Comparison of ENCODE assay signal across 21 cellular contexts in genomic region chr2:224612581-224612980, GRCh38.
"Had no signal": no experiment of that assay in that cellular context is flagged by ENCODE, and none has a peak within 500 bp of the region (broad histone marks: within the 10 kb centered on the region; RNA-seq: fewer than 3 reads in every experiment).

No MANE protein-coding gene starts in this region.

- H3K27ac ChIP-seq: adrenal gland, ascending aorta, brain microvascular endothelial cell, lower lobe of right lung, thoracic aorta, vagina had no signal

- ATAC-seq: activated naive CD4-positive, alpha-beta T cell treated with anti-CD3 and anti-CD28 coated beads, Interleukin-2, amount 50 U/mL, for 72 hours; left lobe of liver; lower lobe of right lung; naive thymus-derived CD4-positive, alpha-beta T cell; sciatic nerve had no signal

- H3K36me3 ChIP-seq: adrenal gland, ascending aorta, brain microvascular endothelial cell, lower lobe of right lung, thoracic aorta, vagina had no signal

- H3K4me3 ChIP-seq: adrenal gland, ascending aorta, lower lobe of right lung, thoracic aorta, vagina had no signal

- H3K27me3 ChIP-seq: adrenal gland, ascending aorta, brain microvascular endothelial cell, vagina had no signal

- H3K4me1 ChIP-seq: adrenal gland, ascending aorta, lower lobe of right lung, vagina had no signal

- DNase-seq: activated CD4-positive, alpha-beta T cell treated with anti-CD3 and anti-CD28 coated beads for 1 hour; activated gamma-delta T cell treated with Interleukin-2 at 50 U/mL for 16 hours; activated T-cell treated with anti-CD3 and anti-CD28 coated beads, Interleukin-2, amount 50 U/mL, for 1 hour; adrenal gland; brain microvascular endothelial cell; caudate nucleus; dermis blood vessel endothelial cell; effector CD8-positive, alpha-beta T cell; immature natural killer cell; lower lobe of right lung; naive thymus-derived CD4-positive, alpha-beta T cell; occipital lobe; small intestine; stimulated activated CD4-positive, alpha-beta T cell treated with anti-CD3 and anti-CD28 coated beads, Interleukin-15, amount 100 ng/mL, for 24 hours; stimulated activated naive CD4-positive, alpha-beta T cell had no signal

- H3K9me3 ChIP-seq: adrenal gland, ascending aorta, lower lobe of right lung, thoracic aorta, vagina had no signal
